Comparison of ENCODE assay signal across 29 cellular contexts in the genomic region with DNA sequence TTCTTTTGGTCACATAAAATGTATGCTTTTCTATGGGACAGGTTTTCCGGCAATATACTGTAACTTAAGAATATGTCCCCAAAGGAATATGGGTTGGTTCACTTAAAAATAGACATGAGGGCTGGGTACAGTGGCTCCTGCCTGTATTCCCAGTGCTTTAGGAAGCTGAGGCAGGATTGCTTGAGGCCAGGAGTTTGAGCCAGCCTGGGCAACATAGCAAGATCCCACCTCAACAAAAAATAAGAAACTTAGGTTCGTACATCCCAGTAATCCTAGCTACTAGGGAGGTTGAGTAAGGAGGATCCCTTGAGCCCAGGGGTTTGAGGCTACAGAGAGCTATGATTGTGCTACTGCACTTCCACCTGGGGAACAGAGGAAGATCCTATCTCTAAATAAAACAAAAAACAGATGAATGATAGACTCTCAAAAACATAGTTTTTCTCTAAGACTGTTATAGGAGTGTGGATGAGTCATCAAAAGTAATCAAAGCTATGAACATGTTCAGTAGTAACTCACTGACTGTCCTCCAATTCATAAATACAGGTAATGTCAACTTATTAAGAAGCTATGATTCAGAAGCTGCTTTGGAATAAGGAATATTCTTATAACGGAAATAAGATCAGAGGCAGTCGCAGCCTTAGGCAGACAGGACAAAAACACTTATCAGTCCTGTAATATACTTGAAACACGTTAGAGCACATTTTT. TPM values are rescaled to one million over a fixed set of nuclear protein-coding genes. Genes with fewer than 3 reads are reported as not detected.
DNase-seq lines count a peak whose midpoint lies in the region; ATAC-seq, FAIRE-seq and TF ChIP-seq lines count a peak whose summit lies in the region.
"Had no signal": no experiment of that assay in that cellular context is flagged by ENCODE, and none has a peak within 500 bp of the region (broad histone marks: within the 10 kb centered on the region; RNA-seq: fewer than 3 reads in every experiment).

No MANE protein-coding gene starts in this region.

- H3K9ac ChIP-seq in HCT116 (ENCODE audit: low read length) = no peak overlapping the region
- H3K9ac ChIP-seq in GM12878 (ENCODE audit: control insufficient read depth, insufficient read depth, low read length) = no peak overlapping the region
- H3K9ac ChIP-seq: BLaER1 had no signal

- FAIRE-seq in GM12878 (lab: Jason Lieb, UNC) = peak; percentile 7

- H4K20me1 ChIP-seq in HCT116 (ENCODE audit: insufficient read depth) = no peaks in the 10 kb centered on the region
- no peaks in the 10 kb centered on the region for H4K20me1 ChIP-seq in GM12878 (ENCODE audit: control insufficient read depth, insufficient read depth)

- no peaks in the 10 kb centered on the region for H3K27me3 Mint-ChIP-seq in activated T-cell treated with anti-CD3 and anti-CD28 coated beads, Interleukin-2, amount 50 U/mL, for 72 hours (ENCODE audit: low read depth)
- H3K27me3 Mint-ChIP-seq: naive thymus-derived CD4-positive, alpha-beta T cell; stimulated activated naive CD8-positive, alpha-beta T cell treated with anti-CD3 and anti-CD28 coated beads, Interleukin-15, Interleukin-2, amounts not matched to agents 100 ng/mL and 50 ng/mL, for 24 hours had no signal

- H3K9me3 ChIP-seq in HCT116 (ENCODE audit: control insufficient read depth in 1 of 2, insufficient read depth in 1 of 2, low read depth in 1 of 2, low read length in 2 of 2) (no peaks in the 10 kb centered on the region), GM12878 (replicated peaks; ENCODE audit: control insufficient read depth, insufficient read depth, low read length) (no peaks in the 10 kb centered on the region)
- H3K9me3 ChIP-seq: BLaER1, Caco-2, thyroid gland had no signal

- H2AFZ ChIP-seq in HCT116 (ENCODE audit: low read depth, low read length, poor library complexity, severe bottlenecking) = no peak overlapping the region
- H2AFZ ChIP-seq in GM12878 (ENCODE audit: control insufficient read depth, low read depth, low read length) = no peak overlapping the region

- H3K79me2 ChIP-seq in HCT116 (ENCODE audit: insufficient read depth, low read length) (peaks cover 15% of the 10 kb centered on the region), GM12878 (ENCODE audit: control insufficient read depth, insufficient read depth, low read length) (peaks cover 10% of the 10 kb centered on the region)

- no peaks in the 10 kb centered on the region for H3K27me3 ChIP-seq in HCT116 (ENCODE audit: insufficient read depth, low read length)
- no peaks in the 10 kb centered on the region for H3K27me3 ChIP-seq in GM12878 (replicated peaks in 1 of 2; ENCODE audit: control insufficient read depth in 2 of 2, insufficient read depth in 2 of 2, low read length in 1 of 2)
- H3K27me3 ChIP-seq: BLaER1, dorsolateral prefrontal cortex, thyroid gland had no signal

- TF ChIP-seq CTCF in HCT116 (IDR thresholded peaks at IDR 0.05 in 2 of 3, conservative IDR thresholded peaks at IDR 0.05 in 1 of 3; ENCODE audit: borderline replicate concordance in 1 of 3, insufficient read depth in 1 of 3, low read depth in 2 of 3, low read length in 2 of 3) (no peak), GM12878 (IDR thresholded peaks at IDR 0.05 in 2 of 3, conservative IDR thresholded peaks at IDR 0.05 in 1 of 3; ENCODE audit: control insufficient read depth in 2 of 3, extremely low read depth in 1 of 3, insufficient read depth in 1 of 3, low read depth in 3 of 3, low read length in 3 of 3) (no peak)

- TF ChIP-seq RAD21 in HCT116 (IDR thresholded peaks at IDR 0.05; ENCODE audit: low read depth) (no peak), GM12878 (IDR thresholded peaks at IDR 0.05; ENCODE audit: insufficient read depth, low read depth, low read length) (no peak)

- DNase-seq in activated T-cell treated with anti-CD3 and anti-CD28 coated beads, Interleukin-2, amount 50 U/mL, for 72 hours = no peak
- DNase-seq in activated T-cell treated with anti-CD3 and anti-CD28 coated beads, Interleukin-2, amount 50 U/mL, for 48 hours = no peak
- DNase-seq in HCT116 (ENCODE audit: low read depth, low spot score) (no peak), GM12878 (ENCODE audit: low read depth, low spot score) (no peak), renal cortical epithelial cell (ENCODE audit: low read depth) (peak; percentile 6), NCI-H345 (lab: John Stamatoyannopoulos, UW) (no peak)
- DNase-seq in stimulated activated CD4-positive, alpha-beta T cell treated with anti-CD3 and anti-CD28 coated beads, Interleukin-2, amount 100 ng/mL, for 24 hours = no peak
- DNase-seq: activated naive CD4-positive, alpha-beta T cell treated with anti-CD3 and anti-CD28 coated beads, Interleukin-2, amount 50 U/mL, for 16 hours; activated T-cell treated with anti-CD3 and anti-CD28 coated beads, Interleukin-2, amount 50 U/mL, for 4 hours; Caco-2; cerebellar nuclear complex; DND-41; dorsolateral prefrontal cortex; HCEC 1CT; midbrain; naive thymus-derived CD4-positive, alpha-beta T cell; NCI-H1417; NCI-H2081; NCI-H2227 treated with DMSO at 0.1 percent for 48 hours; occipital lobe; T-helper 1 cell; thyroid gland had no signal

- SMC1A ChIA-PET in GM12878 (lab: Charles Lee; ENCODE audit: uncharacterized antibody, unreplicated experiment) = interaction anchor here (0.7 to 1.7 kb wide), 3 partner anchors 11 to 22 kb away, joined by 3 to 5 read pairs (median 4); no protein-coding TSS in a partner anchor

- POLR2A ChIA-PET in HCT116 (lab: Charles Lee) = interaction anchor here (1.4 to 1.5 kb wide), 2 partner anchors 13 to 356 kb away, joined by 4 read pairs; a partner anchor contains a TSS
- POLR2A ChIA-PET in GM12878 (lab: Charles Lee) = interaction anchor here (0.6 to 0.9 kb wide), 3 partner anchors 15 to 28 kb away, joined by 3 to 4 read pairs (median 3); no protein-coding TSS in a partner anchor

- peak overlapping the region; percentile 85 for H3K27ac Mint-ChIP-seq in activated T-cell treated with anti-CD3 and anti-CD28 coated beads, Interleukin-2, amount 50 U/mL, for 72 hours
- H3K27ac Mint-ChIP-seq: stimulated activated naive CD8-positive, alpha-beta T cell treated with anti-CD3 and anti-CD28 coated beads, Interleukin-15, Interleukin-2, amounts not matched to agents 100 ng/mL and 50 ng/mL, for 24 hours had no signal

- TF ChIP-seq POLR2A in HCT116 (IDR thresholded peaks at IDR 0.05; ENCODE audit: borderline replicate concordance, extremely low read depth, insufficient read depth, insufficient read length) (no peak), GM12878 (IDR thresholded peaks at IDR 0.05; ENCODE audit: low read depth, low read length) (no peak)

- H3K4me2 ChIP-seq in HCT116 (ENCODE audit: low read length) (no peak overlapping the region), GM12878 (ENCODE audit: control insufficient read depth, insufficient read depth) (no peak overlapping the region)
- H3K4me2 ChIP-seq: BLaER1 had no signal

- H3K4me3 Mint-ChIP-seq in activated T-cell treated with anti-CD3 and anti-CD28 coated beads, Interleukin-2, amount 50 U/mL, for 72 hours = no peak overlapping the region
- H3K4me3 Mint-ChIP-seq: activated T-cell treated with anti-CD3 and anti-CD28 coated beads, Interleukin-2, amount 50 U/mL, for 4 hours; naive thymus-derived CD4-positive, alpha-beta T cell; stimulated activated naive CD8-positive, alpha-beta T cell treated with anti-CD3 and anti-CD28 coated beads, Interleukin-15, Interleukin-2, amounts not matched to agents 100 ng/mL and 50 ng/mL, for 24 hours had no signal

- no peak overlapping the region for H3K27ac ChIP-seq in HCT116 (ENCODE audit: low read depth, low read length)
- no peak overlapping the region for H3K27ac ChIP-seq in GM12878 (ENCODE audit: control insufficient read depth, insufficient read depth)
- H3K27ac ChIP-seq: BLaER1, dorsolateral prefrontal cortex, thyroid gland had no signal

- H3K4me1 ChIP-seq in HCT116 (ENCODE audit: control insufficient read depth in 1 of 2, insufficient read depth in 2 of 2, low read length in 2 of 2) (no peaks in the 10 kb centered on the region), GM12878 (ENCODE audit: control insufficient read depth, insufficient read depth, low read length) (no peaks in the 10 kb centered on the region)
- H3K4me1 ChIP-seq: Caco-2 had no signal

- RAD21 ChIA-PET in HCT116 (lab: Charles Lee; ENCODE audit: low non-redundant PET in 1 of 2, low total read pairs in 2 of 2, uncharacterized antibody in 2 of 2, unreplicated experiment in 2 of 2) (no interaction called here), GM12878 (lab: Charles Lee; ENCODE audit: unreplicated experiment) (interaction anchor here (1.0 kb wide), 1 partner anchor 10 kb away, joined by 3 read pairs; no protein-coding TSS in a partner anchor)

- H3K4me3 ChIP-seq in HCT116 (replicated peaks in 1 of 2; ENCODE audit: low read depth in 1 of 2, low read length in 2 of 2) (no peak overlapping the region), GM12878 (no peak overlapping the region)
- H3K4me3 ChIP-seq: BLaER1, dorsolateral prefrontal cortex, thyroid gland had no signal

- TF ChIP-seq EP300 in GM12878 (IDR thresholded peaks at IDR 0.05; ENCODE audit: borderline replicate concordance in 1 of 2, control insufficient read depth in 1 of 2, low read depth in 2 of 2, low read length in 2 of 2) = no peak

- peaks cover 10 to 25% of the 10 kb centered on the region in 2 donors for H3K36me3 Mint-ChIP-seq in activated T-cell treated with anti-CD3 and anti-CD28 coated beads, Interleukin-2, amount 50 U/mL, for 72 hours (ENCODE audit: insufficient read depth in 2 of 2)

- no peak for ATAC-seq in activated T-cell treated with anti-CD3 and anti-CD28 coated beads, Interleukin-2, amount 50 U/mL, for 72 hours (replicated peaks in 1 of 2)
- no peak for ATAC-seq in HCT116
- no peak for ATAC-seq in GM12878
- ATAC-seq: activated T-cell treated with anti-CD3 and anti-CD28 coated beads, Interleukin-2, amount 50 U/mL, for 4 hours; naive thymus-derived CD4-positive, alpha-beta T cell had no signal

- WGBS in GM12878 (ENCODE audit: insufficient coverage, insufficient replicate concordance, low lambda C conversion rate, missing lambda C conversion rate) = 81% methylated on average over 5 of the region's 5 CpGs

- H3K9me3 Mint-ChIP-seq in activated T-cell treated with anti-CD3 and anti-CD28 coated beads, Interleukin-2, amount 50 U/mL, for 72 hours = no peaks in the 10 kb centered on the region
- H3K9me3 Mint-ChIP-seq: activated T-cell treated with anti-CD3 and anti-CD28 coated beads, Interleukin-2, amount 50 U/mL, for 4 hours; naive thymus-derived CD4-positive, alpha-beta T cell; stimulated activated naive CD8-positive, alpha-beta T cell treated with anti-CD3 and anti-CD28 coated beads, Interleukin-15, Interleukin-2, amounts not matched to agents 100 ng/mL and 50 ng/mL, for 24 hours had no signal

- intact Hi-C loops in HCT116 (cut with micrococcal nuclease) = no loop called here
- intact Hi-C loops in GM12878 (cut with micrococcal nuclease; ENCODE audit: unreplicated experiment) = no loop called here

- in situ Hi-C loops in GM12878 (cut with MboI) = no loop called here

- BruUV-seq in HCT116 (replicated peaks; lab: Mats Ljungman, UMichigan) (no TSS peak), GM12878 (replicated peaks; lab: Mats Ljungman, UMichigan) (no TSS peak)

- CTCF ChIA-PET in HCT116 (lab: Charles Lee) (interaction anchor here (0.5 to 2.2 kb wide), 5 partner anchors 12 to 356 kb away, joined by 3 to 6 read pairs (median 4); a partner anchor contains a TSS), GM12878 (lab: Yijun Ruan, JAX) (interaction anchor here (1.0 to 3.8 kb wide), 8 partner anchors 10 to 352 kb away, joined by 3 to 16 read pairs (median 6); a partner anchor contains a TSS)

- peaks cover 29% of the 10 kb centered on the region for H3K4me1 Mint-ChIP-seq in activated T-cell treated with anti-CD3 and anti-CD28 coated beads, Interleukin-2, amount 50 U/mL, for 72 hours (ENCODE audit: low read depth)

- H3K9me2 ChIP-seq in HCT116 (ENCODE audit: insufficient read depth) = no peaks in the 10 kb centered on the region

- H3K36me3 ChIP-seq in HCT116 (ENCODE audit: control insufficient read depth in 1 of 2, insufficient read depth in 2 of 2, low read length in 2 of 2) (peaks cover 38 to 39% of the 10 kb centered on the region in 2 experiments), GM12878 (ENCODE audit: control insufficient read depth in 2 of 2, insufficient read depth in 2 of 2, low read length in 1 of 2) (peaks cover 9 to 28% of the 10 kb centered on the region in 2 experiments)

RNA-seq across cellular contexts. Expression of a gene that starts 2.6 kb away (rescaled TPM):
- total RNA-seq in activated T-cell treated with anti-CD3 and anti-CD28 coated beads, Interleukin-2, amount 50 U/mL, for 72 hours = 100 to 1,000 TPM in 1 of 2 donors, 10 to 100 TPM in 1; 76.5 to 106 TPM
- total RNA-seq in HCT116 (2021; ENCODE audit: unreplicated experiment) (30.9 TPM), GM12878 (2014; rRNA removed) (5.8 and 6.6 TPM in 2 replicates), GM12878 (2014; rRNA removed; fragmentation: Illumina TruSeq; extraction: Trizol) (3.9 and 4.4 TPM in 2 replicates), GM12878 (2021) (10.6 and 12.4 TPM in 2 replicates), renal cortical epithelial cell (0.17 and 3.5 TPM in 2 replicates)
- 13.2 and 17.0 TPM in 2 replicates for polyA plus RNA-seq in HCT116 (2012)
- total RNA-seq in GM12878 (2013; cell fraction: nucleolus; rRNA removed) = 118 and 120 TPM in 2 replicates
- polyA plus RNA-seq in GM12878 (2011; ENCODE audit: low read depth) = 14.6 TPM
- polyA plus RNA-seq in GM12878 (2011; rRNA removed) (21.2 and 24.3 TPM in 2 replicates), GM12878 (2014; fragmentation: Illumina TruSeq; extraction: Trizol) (10.9 and 13.6 TPM in 2 replicates), GM12878 (2014; fragmentation: Nextera tagmentation; extraction: Ambion mirVana) (1 to 10 TPM; 3.4 to 5.8 TPM), GM12878 (2014; rRNA removed) (13.2 and 13.4 TPM in 2 replicates), GM12878 (2016; fragmentation: Nextera tagmentation; extraction: Ambion mirVana) (10 to 100 TPM in 1 of 2 experiments, 1 to 10 TPM in 1; 9.2 to 11.0 TPM)
- polyA plus RNA-seq in GM12878 (2011; cell fraction: cytosol; rRNA removed) = 11.2 and 13.9 TPM in 2 replicates
- polyA plus RNA-seq in GM12878 (2011; cell fraction: nucleus; rRNA removed) = 185 and 225 TPM in 2 replicates
- polyA plus RNA-seq in GM12878 (2012) = 18.3 and 19.6 TPM in 2 replicates
- polyA minus RNA-seq in GM12878 (2011; rRNA and poly(A)+ RNA removed) = 12.7 and 14.6 TPM in 2 replicates
- polyA minus RNA-seq in GM12878 (2011; cell fraction: cytosol; rRNA and poly(A)+ RNA removed) = 0.53 and 1.8 TPM in 2 replicates
- polyA minus RNA-seq in GM12878 (2011; cell fraction: nucleus; rRNA and poly(A)+ RNA removed) = 27.7 and 36.7 TPM in 2 replicates

RNA-seq across cellular contexts. Expression of a gene that starts 7.4 kb away (rescaled TPM):
- total RNA-seq in activated T-cell treated with anti-CD3 and anti-CD28 coated beads, Interleukin-2, amount 50 U/mL, for 72 hours = 100 to 1,000 TPM; 327 to 390 TPM
- total RNA-seq in HCT116 (2021; ENCODE audit: unreplicated experiment) (243 TPM), GM12878 (2014; rRNA removed) (344 and 365 TPM in 2 replicates), GM12878 (2014; rRNA removed; fragmentation: Illumina TruSeq; extraction: Trizol) (230 and 249 TPM in 2 replicates), GM12878 (2021) (203 and 211 TPM in 2 replicates), renal cortical epithelial cell (99.1 and 131 TPM in 2 replicates)
- 253 and 361 TPM in 2 replicates for polyA plus RNA-seq in HCT116 (2012)
- total RNA-seq in GM12878 (2013; cell fraction: nucleolus; rRNA removed) = 199 and 220 TPM in 2 replicates
- polyA plus RNA-seq in GM12878 (2011; ENCODE audit: low read depth) = 158 TPM
- polyA plus RNA-seq in GM12878 (2011; rRNA removed) (214 and 287 TPM in 2 replicates), GM12878 (2014; fragmentation: Illumina TruSeq; extraction: Trizol) (169 and 180 TPM in 2 replicates), GM12878 (2014; fragmentation: Nextera tagmentation; extraction: Ambion mirVana) (100 to 1,000 TPM; 475 to 572 TPM), GM12878 (2014; rRNA removed) (421 and 443 TPM in 2 replicates), GM12878 (2016; fragmentation: Nextera tagmentation; extraction: Ambion mirVana) (100 to 1,000 TPM; 500 to 536 TPM)
- polyA plus RNA-seq in GM12878 (2011; cell fraction: cytosol; rRNA removed) = 488 and 543 TPM in 2 replicates
- 213 and 224 TPM in 2 replicates for polyA plus RNA-seq in GM12878 (2011; cell fraction: nucleus; rRNA removed)
- polyA plus RNA-seq in GM12878 (2012) = 197 and 205 TPM in 2 replicates
- 192 and 275 TPM in 2 replicates for polyA minus RNA-seq in GM12878 (2011; rRNA and poly(A)+ RNA removed)
- polyA minus RNA-seq in GM12878 (2011; cell fraction: cytosol; rRNA and poly(A)+ RNA removed) = 39.2 and 52.5 TPM in 2 replicates
- 64.2 and 80.5 TPM in 2 replicates for polyA minus RNA-seq in GM12878 (2011; cell fraction: nucleus; rRNA and poly(A)+ RNA removed)

RNA-seq across cellular contexts. Expression of a gene that starts 13.5 kb away (rescaled TPM):
- 10 to 100 TPM; 52.8 to 55.1 TPM for total RNA-seq in activated T-cell treated with anti-CD3 and anti-CD28 coated beads, Interleukin-2, amount 50 U/mL, for 72 hours
- total RNA-seq in HCT116 (2021; ENCODE audit: unreplicated experiment) = 67.2 TPM
- 22.0 and 30.5 TPM in 2 replicates for polyA plus RNA-seq in HCT116 (2012)
- total RNA-seq in GM12878 (2013; cell fraction: nucleolus; rRNA removed) = 50.6 and 53.4 TPM in 2 replicates
- total RNA-seq in GM12878 (2014; rRNA removed) = 5.5 and 6.2 TPM in 2 replicates
- 14.1 and 14.8 TPM in 2 replicates for total RNA-seq in GM12878 (2014; rRNA removed; fragmentation: Illumina TruSeq; extraction: Trizol)
- total RNA-seq in GM12878 (2021) = 32.2 TPM in 2 replicates
- 17.2 TPM for polyA plus RNA-seq in GM12878 (2011; ENCODE audit: low read depth)
- 15.5 and 22.4 TPM in 2 replicates for polyA plus RNA-seq in GM12878 (2011; rRNA removed)
- polyA plus RNA-seq in GM12878 (2011; cell fraction: cytosol; rRNA removed) = 9.2 and 11.1 TPM in 2 replicates
- 17.7 and 19.6 TPM in 2 replicates for polyA plus RNA-seq in GM12878 (2011; cell fraction: nucleus; rRNA removed)
- 16.6 and 20.0 TPM in 2 replicates for polyA plus RNA-seq in GM12878 (2012)
- 15.9 and 19.7 TPM in 2 replicates for polyA plus RNA-seq in GM12878 (2014; fragmentation: Illumina TruSeq; extraction: Trizol)
- polyA plus RNA-seq in GM12878 (2014; fragmentation: Nextera tagmentation; extraction: Ambion mirVana) = 1 to 10 TPM; 1.9 to 2.2 TPM
- polyA plus RNA-seq in GM12878 (2014; rRNA removed) = 10.6 and 14.5 TPM in 2 replicates
- polyA plus RNA-seq in GM12878 (2016; fragmentation: Nextera tagmentation; extraction: Ambion mirVana) = 10 to 100 TPM; 35.7 to 37.2 TPM
- polyA minus RNA-seq in GM12878 (2011; rRNA and poly(A)+ RNA removed) = 19.2 and 22.6 TPM in 2 replicates
- 4.4 and 5.3 TPM in 2 replicates for polyA minus RNA-seq in GM12878 (2011; cell fraction: cytosol; rRNA and poly(A)+ RNA removed)
- 10.2 and 13.8 TPM in 2 replicates for polyA minus RNA-seq in GM12878 (2011; cell fraction: nucleus; rRNA and poly(A)+ RNA removed)
- total RNA-seq in renal cortical epithelial cell = 6.4 and 20.6 TPM in 2 replicates

RNA-seq across cellular contexts. Expression of a gene that starts 59.5 kb away (rescaled TPM):
- under 1 TPM; 0.14 to 0.22 TPM for total RNA-seq in activated T-cell treated with anti-CD3 and anti-CD28 coated beads, Interleukin-2, amount 50 U/mL, for 72 hours
- not detected for total RNA-seq in HCT116 (2021; ENCODE audit: unreplicated experiment)
- polyA plus RNA-seq in HCT116 (2012) = 0.35 and 0.49 TPM in 2 replicates
- total RNA-seq in GM12878 (2013; cell fraction: nucleolus; rRNA removed) = 0.22 TPM in 1 of 2 replicates, not detected in the other
- not detected in 2 replicates for total RNA-seq in GM12878 (2014; rRNA removed)
- not detected in 2 replicates for total RNA-seq in GM12878 (2014; rRNA removed; fragmentation: Illumina TruSeq; extraction: Trizol)
- total RNA-seq in GM12878 (2021) = not detected in 2 replicates
- not detected for polyA plus RNA-seq in GM12878 (2011; ENCODE audit: low read depth)
- not detected in 2 replicates for polyA plus RNA-seq in GM12878 (2011; rRNA removed)
- not detected in 2 replicates for polyA plus RNA-seq in GM12878 (2011; cell fraction: cytosol; rRNA removed)
- polyA plus RNA-seq in GM12878 (2011; cell fraction: nucleus; rRNA removed) = not detected in 2 replicates
- polyA plus RNA-seq in GM12878 (2012) = 0.07 and 0.09 TPM in 2 replicates
- polyA plus RNA-seq in GM12878 (2014; fragmentation: Illumina TruSeq; extraction: Trizol) = not detected in 2 replicates
- polyA plus RNA-seq in GM12878 (2014; fragmentation: Nextera tagmentation; extraction: Ambion mirVana) = not detected
- not detected in 2 replicates for polyA plus RNA-seq in GM12878 (2014; rRNA removed)
- polyA plus RNA-seq in GM12878 (2016; fragmentation: Nextera tagmentation; extraction: Ambion mirVana) = not detected
- not detected in 2 replicates for polyA minus RNA-seq in GM12878 (2011; rRNA and poly(A)+ RNA removed)
- polyA minus RNA-seq in GM12878 (2011; cell fraction: cytosol; rRNA and poly(A)+ RNA removed) = not detected in 2 replicates
- polyA minus RNA-seq in GM12878 (2011; cell fraction: nucleus; rRNA and poly(A)+ RNA removed) = not detected in 2 replicates
- not detected in 2 replicates for total RNA-seq in renal cortical epithelial cell
- total RNA-seq: activated CD8-positive, alpha-beta memory T cell treated with anti-CD3 and anti-CD28 coated beads for 36 hours; kidney epithelial cell; occipital lobe; pulmonary artery endothelial cell; SK-MEL-5; thyroid gland had no signal
- polyA plus RNA-seq: AG04450 had no signal
